8 cellular contexts compared by ENCODE assay signal in genomic region chr14:24232121-24232644, GRCh38. TPM values are rescaled to one million over a fixed set of nuclear protein-coding genes. Genes with fewer than 3 reads are reported as not detected.
A peak's percentile ranks its signal among the peaks of the same experiment; 100 is the strongest.
DNase-seq lines count a peak whose midpoint lies in the region; ATAC-seq and TF ChIP-seq lines count a peak whose summit lies in the region.

Gene NEDD8, minus strand, starts transcription at chr14:24232367. Its CDS starts 100 bp downstream, at chr14:24232267.

- no peaks in the 10 kb centered on the region for H3K9me3 Mint-ChIP-seq in progenitor cell of endocrine pancreas (ENCODE audit: low read depth)

- no peaks in the 10 kb centered on the region for H3K27me3 ChIP-seq in upper lobe of right lung

- peak; percentile 63 for ATAC-seq in HG02884 (IDR thresholded peaks at IDR 0.05; ENCODE audit: unreplicated experiment)
- ATAC-seq in left cardiac atrium: peak; percentile 86 to 90
- peak; percentile 93 for ATAC-seq in upper lobe of right lung

- intact Hi-C loops in T-helper 1 cell treated with Interleukin-12 subunit alpha and Interleukin-12 subunit beta and Interleukin-4 antibody, amounts not matched to agents 30 ng/mL and 1 ng/mL, for 36 hours (cut with micrococcal nuclease): loop anchor here (1.0 kb wide), 12 partner anchors 10 to 210 kb away; partner anchors contain the start of genes DCAF11, DHRS1, EMC9 and IPO4
- intact Hi-C loops in left cardiac atrium (cut with DNase I) (no loop called here), upper lobe of right lung (cut with DNase I) (no loop called here)

- in situ Hi-C loops in GM13977 (cut with MboI; ENCODE audit: low pct_unique_long_range_greater_than_20kb, low sequenced_read_pairs, unreplicated experiment): no loop called here

- peaks cover 25% of the 10 kb centered on the region for H3K4me1 ChIP-seq in upper lobe of right lung

- no peaks in the 10 kb centered on the region for H3K27me3 Mint-ChIP-seq in progenitor cell of endocrine pancreas

- H3K9me3 ChIP-seq in upper lobe of right lung: no peaks in the 10 kb centered on the region

- TF ChIP-seq CTCF in GM13977 (IDR thresholded peaks at IDR 0.05; ENCODE audit: extremely low read depth, insufficient read depth, missing control alignments) (no peak), progenitor cell of endocrine pancreas (IDR thresholded peaks at IDR 0.05; ENCODE audit: unreplicated experiment) (no peak), upper lobe of right lung (IDR thresholded peaks at IDR 0.05) (no peak)

- DNase-seq in GM13977 (ENCODE audit: low spot score): peak; percentile 83
- peak; percentile 90 for DNase-seq in NCI-H1694 (lab: John Stamatoyannopoulos, UW)
- DNase-seq in amniotic epithelial cell (ENCODE audit: low read depth): peak; percentile 94
- DNase-seq in left cardiac atrium: peak; percentile 95
- peak; percentile 50 for DNase-seq in progenitor cell of endocrine pancreas (ENCODE audit: low spot score, unreplicated experiment)
- peak; percentile 94 for DNase-seq in upper lobe of right lung

- H3K27ac ChIP-seq in upper lobe of right lung: peak within 1 kb of the TSS; percentile 91

- H3K27ac Mint-ChIP-seq in progenitor cell of endocrine pancreas: peak within 1 kb of the TSS; percentile 97

- peaks cover 34% of the 10 kb centered on the region for H3K36me3 ChIP-seq in upper lobe of right lung

- H3K36me3 Mint-ChIP-seq in progenitor cell of endocrine pancreas (ENCODE audit: insufficient read depth): peaks cover 8% of the 10 kb centered on the region

- H3K4me3 Mint-ChIP-seq in progenitor cell of endocrine pancreas (ENCODE audit: low read depth): peak within 1 kb of the TSS; percentile 98

- peak within 1 kb of the TSS; percentile 80 for H3K4me3 ChIP-seq in upper lobe of right lung

- H3K4me1 Mint-ChIP-seq in progenitor cell of endocrine pancreas (ENCODE audit: low read depth): peaks cover 17% of the 10 kb centered on the region

RNA-seq across cellular contexts. Expression of gene NEDD8, which starts in this region (rescaled TPM):
- total RNA-seq in T-helper 1 cell treated with Interleukin-12 subunit alpha and Interleukin-12 subunit beta and Interleukin-4 antibody, amounts not matched to agents 30 ng/mL and 1 ng/mL, for 36 hours: 187 and 191 TPM in 2 replicates
- total RNA-seq in left cardiac atrium (100 to 1,000 TPM; 162 to 186 TPM), progenitor cell of endocrine pancreas (161 TPM in 2 replicates), upper lobe of right lung (142 TPM)

Comparison
In these comparisons a context has a peak if more than half of its experiments do, and no peak if none do; other contexts are left out.
1. Peak in every context shown above with its lines: DNase-seq, ATAC-seq, H3K4me3 ChIP-seq and H3K27ac ChIP-seq.